In the genomic region with DNA sequence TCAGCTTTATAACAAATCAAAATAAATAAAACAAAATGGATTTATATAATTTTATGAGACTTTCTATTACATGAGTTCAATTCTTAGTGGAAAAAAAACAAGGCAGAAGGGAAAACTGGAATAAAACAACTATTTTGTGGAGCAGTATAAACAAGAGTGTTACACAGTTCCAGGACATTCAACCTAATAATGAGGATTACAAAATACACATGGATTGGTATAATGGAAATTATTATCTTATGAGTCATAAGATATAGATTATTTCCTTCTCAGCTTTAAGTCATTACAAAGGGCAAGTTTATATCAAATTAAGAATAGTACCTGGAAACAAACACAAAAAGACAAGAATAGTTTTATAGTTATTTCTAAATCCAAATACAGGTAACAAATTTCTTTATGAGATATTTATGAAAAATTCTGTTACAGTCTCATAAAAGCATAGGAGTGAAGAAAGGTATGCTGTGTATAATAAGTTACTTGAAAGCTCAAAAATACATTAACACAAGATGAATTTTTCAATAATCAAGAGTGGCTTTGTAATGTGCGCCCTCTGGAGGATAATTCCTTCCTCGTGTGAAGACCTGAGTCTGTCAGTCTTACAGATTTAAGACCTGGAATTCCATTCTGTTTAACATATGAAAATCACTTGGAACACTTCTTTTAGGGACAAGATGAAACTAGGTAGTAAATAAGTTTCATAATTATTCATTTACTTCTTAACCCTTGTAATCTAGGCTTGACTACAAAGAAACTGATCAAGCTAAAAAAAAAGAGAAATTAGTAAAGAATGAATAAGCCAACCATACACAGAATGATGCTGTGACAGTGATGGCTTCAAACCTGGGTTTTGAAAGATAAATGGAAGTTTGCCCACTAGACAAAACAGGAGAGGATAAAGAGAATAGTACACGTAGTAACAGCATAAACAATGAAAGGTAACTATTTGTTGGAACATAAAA, we compare ENCODE assay signal across 8 cellular contexts. TPM values are rescaled to one million over a fixed set of nuclear protein-coding genes. Genes with fewer than 3 reads are reported as not detected.
DNase-seq lines count a peak whose midpoint lies in the region; ATAC-seq and TF ChIP-seq lines count a peak whose summit lies in the region.

No MANE protein-coding gene starts in this region.

- TF ChIP-seq CTCF in AG04449 (IDR thresholded peaks at IDR 0.05; ENCODE audit: insufficient read depth, low read length, missing control alignments) (peak; percentile 61), spleen (IDR thresholded peaks at IDR 0.05 in 8 of 11, conservative IDR thresholded peaks at IDR 0.05 in 3 of 11) (peak in 10 of 11 experiments; percentile 6 to 64 (median 47))

- peak; percentile 41 for ATAC-seq in left ventricle myocardium superior
- no peak for ATAC-seq in GM21447 (IDR thresholded peaks at IDR 0.05; ENCODE audit: unreplicated experiment)

- peaks cover 26% of the 10 kb centered on the region for H3K4me1 Mint-ChIP-seq in activated naive CD4-positive, alpha-beta T cell treated with anti-CD3 and anti-CD28 coated beads, Interleukin-2, amount 10 ng/mL, durations not matched to agents 7 days and 5 days

- TF ChIP-seq POLR2A in spleen (IDR thresholded peaks at IDR 0.05): no peak

- POLR2A ChIA-PET in AG04449 (lab: Yijun Ruan, JAX): interaction anchor here (0.8 kb wide), 1 partner anchor 284 kb away, joined by 3 read pairs; no protein-coding TSS in a partner anchor

- peaks cover 30% of the 10 kb centered on the region for H3K36me3 Mint-ChIP-seq in activated naive CD4-positive, alpha-beta T cell treated with anti-CD3 and anti-CD28 coated beads, Interleukin-2, amount 10 ng/mL, durations not matched to agents 7 days and 5 days

- DNase-seq in AG04449 (ENCODE audit: low read depth, low spot score): no peak
- peak; percentile 48 for DNase-seq in Daoy (ENCODE audit: low read depth)
- peak; percentile 11 for DNase-seq in NCI-H2081 treated with DMSO at 0.1 percent for 48 hours (lab: John Stamatoyannopoulos, UW)
- peak; percentile 54 for DNase-seq in activated naive CD4-positive, alpha-beta T cell treated with anti-CD3 and anti-CD28 coated beads, Interleukin-2, amount 10 ng/mL, durations not matched to agents 7 days and 5 days
- DNase-seq in left ventricle myocardium superior: no peak
- no peak for DNase-seq in spleen
- DNase-seq in mesenteric fat pad (ENCODE audit: low spot score): no peak

- no peak overlapping the region for H3K27ac Mint-ChIP-seq in activated naive CD4-positive, alpha-beta T cell treated with anti-CD3 and anti-CD28 coated beads, Interleukin-2, amount 10 ng/mL, durations not matched to agents 7 days and 5 days

- H3K4me3 ChIP-seq in AG04449 (ENCODE audit: low read depth, low read length): no peak overlapping the region
- H3K4me3 ChIP-seq in spleen: no peak overlapping the region

- intact Hi-C loops in left ventricle myocardium superior (cut with micrococcal nuclease): loop anchor here (5.0 kb wide), 1 partner anchor 284 kb away; no protein-coding TSS in a partner anchor
- intact Hi-C loops in spleen (cut with DNase I; ENCODE audit: low total_unique reads): loop anchor here (5.0 to 10.0 kb wide), 2 partner anchors 101 to 284 kb away; partner anchors contain the start of gene SECISBP2L

- H3K27ac ChIP-seq in spleen: no peak overlapping the region

- H3K9me3 ChIP-seq in spleen: no peaks in the 10 kb centered on the region

- WGBS in spleen, 5 donors: 28 to 41% (median 36%) methylated on average over 3 of the region's 3 CpGs

- peaks cover 14 to 66% (median 53%) of the 10 kb centered on the region in 6 donors for H3K4me1 ChIP-seq in spleen

- no peaks in the 10 kb centered on the region for H3K27me3 ChIP-seq in spleen (replicated peaks in 1 of 7)

- H3K9me3 Mint-ChIP-seq in activated naive CD4-positive, alpha-beta T cell treated with anti-CD3 and anti-CD28 coated beads, Interleukin-2, amount 10 ng/mL, durations not matched to agents 7 days and 5 days: no peaks in the 10 kb centered on the region

- H3K4me3 Mint-ChIP-seq in activated naive CD4-positive, alpha-beta T cell treated with anti-CD3 and anti-CD28 coated beads, Interleukin-2, amount 10 ng/mL, durations not matched to agents 7 days and 5 days: no peak overlapping the region

- no peaks in the 10 kb centered on the region for H3K27me3 Mint-ChIP-seq in activated naive CD4-positive, alpha-beta T cell treated with anti-CD3 and anti-CD28 coated beads, Interleukin-2, amount 10 ng/mL, durations not matched to agents 7 days and 5 days

- H3K36me3 ChIP-seq in spleen: peaks cover 4 to 44% (median 33%) of the 10 kb centered on the region in 6 donors

- CTCF ChIA-PET in AG04449 (lab: Yijun Ruan, JAX): interaction anchor here (0.6 to 3.9 kb wide), 54 partner anchors 9 to 685 kb away, joined by 3 to 97 read pairs (median 4); partner anchors contain the start of genes COPS2, GALK2, SECISBP2L and SHC4
- CTCF ChIA-PET in activated naive CD4-positive, alpha-beta T cell treated with anti-CD3 and anti-CD28 coated beads, Interleukin-2, amount 10 ng/mL, durations not matched to agents 7 days and 5 days (lab: Charles Lee): interaction anchor here (0.6 to 3.7 kb wide), 19 partner anchors 9 to 906 kb away, joined by 3 to 51 read pairs (median 4); partner anchors contain the start of genes COPS2, EID1, FGF7 and GALK2

RNA-seq across cellular contexts. Expression of gene COPS2, which starts 9.5 kb away (rescaled TPM):
- total RNA-seq in Daoy (2014; rRNA removed; shearing (Covaris generic)): 79.1 and 88.4 TPM in 2 replicates
- total RNA-seq in left ventricle myocardium superior: 84.6 TPM
- 10 to 100 TPM; 39.4 to 58.4 (median 49.4) TPM for total RNA-seq in spleen
- 10 to 100 TPM; 21.0 to 28.2 (median 26.8) TPM for polyA plus RNA-seq in spleen
- total RNA-seq in mesenteric fat pad: 78.9 TPM

RNA-seq across cellular contexts. Expression of gene GALK2, which starts 24.1 kb away (rescaled TPM):
- total RNA-seq in Daoy (2014; rRNA removed; shearing (Covaris generic)): 32.0 and 45.5 TPM in 2 replicates
- total RNA-seq in left ventricle myocardium superior (38.3 TPM), spleen (10 to 100 TPM; 27.5 to 60.8 (median 41.8) TPM), mesenteric fat pad (25.0 TPM)
- polyA plus RNA-seq in spleen: 10 to 100 TPM in 2 of 3 donors, 1 to 10 TPM in 1; 6.8 to 13.8 (median 10.4) TPM

Comparison
In these comparisons a context has a peak if more than half of its experiments do, and no peak if none do; other contexts are left out.
1. DNase-seq: peak in Daoy (single experiment), NCI-H2081 treated with DMSO at 0.1 percent for 48 hours (single experiment) and activated naive CD4-positive, alpha-beta T cell treated with anti-CD3 and anti-CD28 coated beads, Interleukin-2, amount 10 ng/mL, durations not matched to agents 7 days and 5 days (single experiment); none in AG04449 (single experiment), left ventricle myocardium superior (single experiment), spleen (single experiment) and mesenteric fat pad (single experiment).